ENCODE assay signal across 1 cellular context in genomic region chr2:64049633-64050220, GRCh38.
TF ChIP-seq lines count a peak whose summit lies in the region.

No MANE protein-coding gene starts in this region.

TF ChIP-seq in HepG2, 621 proteins besides CTCF, POLR2A, EP300 and RAD21 (continued from another document and continues in another):
- TF ChIP-seq ZNF142 (CRISPR knock-in tag; IDR thresholded peaks at IDR 0.05) (0 out of 2 replicates have a peak, but pooled peaks have one; percentile 27), ZNF362 (CRISPR knock-in tag; IDR thresholded peaks at IDR 0.05; ENCODE audit: borderline replicate concordance) (peak; percentile 14; the same call in 1 of the 2 replicates), ZSCAN9 (CRISPR knock-in tag; IDR thresholded peaks at IDR 0.05; ENCODE audit: borderline replicate concordance) (no peak; the same call in 1 of the 2 replicates), BCL6 (CRISPR knock-in tag; IDR thresholded peaks at IDR 0.05) (peak; percentile 47; the same call in 1 of the 2 replicates), ARID3A (IDR thresholded peaks at IDR 0.05; ENCODE audit: low read depth, low read length) (peak; percentile 73; the same call in 1 of the 2 replicates), YEATS4 (CRISPR knock-in tag; IDR thresholded peaks at IDR 0.05; ENCODE audit: borderline replicate concordance) (no peak), ZNF224 (CRISPR knock-in tag; IDR thresholded peaks at IDR 0.05) (0 out of 2 replicates have a peak, but pooled peaks have one; percentile 52), IRF2 (CRISPR knock-in tag; IDR thresholded peaks at IDR 0.05) (peak; percentile 78), HNF1B (CRISPR knock-in tag; IDR thresholded peaks at IDR 0.05) (peak; percentile 59), ATF2 (CRISPR knock-in tag; IDR thresholded peaks at IDR 0.05) (peak; percentile 19; the same call in 1 of the 2 replicates), DNMT1 (CRISPR knock-in tag; IDR thresholded peaks at IDR 0.05) (no peak), ZBTB3 (CRISPR knock-in tag; IDR thresholded peaks at IDR 0.05; ENCODE audit: borderline replicate concordance, low read depth) (0 out of 2 replicates have a peak, but pooled peaks have one; percentile 26), ZNF792 (CRISPR knock-in tag; IDR thresholded peaks at IDR 0.05) (no peak), ZNF205 (CRISPR knock-in tag; IDR thresholded peaks at IDR 0.05) (0 out of 2 replicates have a peak, but pooled peaks have one; percentile 65), FOXO1 (CRISPR knock-in tag; IDR thresholded peaks at IDR 0.05) (no peak), FUBP1 (CRISPR knock-in tag; IDR thresholded peaks at IDR 0.05; ENCODE audit: borderline replicate concordance) (no peak), NCOA2 (CRISPR knock-in tag; IDR thresholded peaks at IDR 0.05) (peak; percentile 15; the same call in 1 of the 2 replicates), ZNF564 (CRISPR knock-in tag; IDR thresholded peaks at IDR 0.05) (no peak), ZNF441 (CRISPR knock-in tag; IDR thresholded peaks at IDR 0.05; ENCODE audit: borderline replicate concordance) (no peak), RFX5 (IDR thresholded peaks at IDR 0.05; ENCODE audit: low read depth, low read length) (no peak), PCBP1 (IDR thresholded peaks at IDR 0.05; ENCODE audit: borderline replicate concordance, low read depth, low read length) (no peak), ZNF800 (CRISPR knock-in tag; IDR thresholded peaks at IDR 0.05) (0 out of 2 replicates have a peak, but pooled peaks have one; percentile 40), KAT8 (CRISPR knock-in tag; IDR thresholded peaks at IDR 0.05) (0 out of 2 replicates have a peak, but pooled peaks have one; percentile 36), SSRP1 (CRISPR knock-in tag; IDR thresholded peaks at IDR 0.05) (0 out of 2 replicates have a peak, but pooled peaks have one; percentile 44), ARID5B (CRISPR knock-in tag; IDR thresholded peaks at IDR 0.05) (peak; percentile 76), RXRA (CRISPR knock-in tag; IDR thresholded peaks at IDR 0.05) (no peak), FOSL2 (CRISPR knock-in tag; IDR thresholded peaks at IDR 0.05) (peak; percentile 38; the same call in 1 of the 2 replicates), SMARCC2 (IDR thresholded peaks at IDR 0.05) (no peak), PAXIP1 (CRISPR knock-in tag; conservative IDR thresholded peaks at IDR 0.05) (peak; percentile 33; the same call in 1 of the 2 replicates)
